In the genomic region with DNA sequence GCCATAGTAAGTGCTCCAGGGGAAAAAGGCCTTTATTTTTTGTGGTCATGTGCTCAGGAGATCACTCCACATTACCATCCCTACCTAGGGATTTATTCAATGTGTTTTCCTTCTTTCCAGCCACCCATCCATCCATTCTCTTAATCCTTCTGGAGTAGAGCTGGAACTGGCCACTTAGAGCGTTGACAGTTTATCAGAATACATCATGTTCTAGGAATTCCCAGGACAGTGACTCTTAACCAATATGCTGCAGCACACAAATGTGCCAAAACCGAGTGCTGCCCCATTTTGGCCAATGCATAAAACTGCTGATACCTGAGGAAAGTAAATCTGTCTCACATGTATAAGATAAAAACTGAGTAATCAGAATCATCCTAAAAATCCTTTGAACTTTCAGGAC, we compare ENCODE assay signal across 17 cellular contexts.
"Had no signal": no experiment of that assay in that cellular context is flagged by ENCODE, and none has a peak within 500 bp of the region (broad histone marks: within the 10 kb centered on the region; RNA-seq: fewer than 3 reads in every experiment).

No MANE protein-coding gene starts in this region.

- H3K4me3 Mint-ChIP-seq: naive thymus-derived CD8-positive, alpha-beta T cell had no signal

- H3K27me3 ChIP-seq: colonic mucosa, gastrocnemius medialis, left lung, neutrophil, stomach, transverse colon had no signal

- H3K4me1 ChIP-seq: colonic mucosa, left lung, stomach had no signal

- H3K4me3 ChIP-seq: colonic mucosa, gastrocnemius medialis, left lung, lung, mucosa of descending colon, stomach, thoracic aorta, transverse colon had no signal

- H3K36me3 ChIP-seq: colonic mucosa, thoracic aorta, transverse colon had no signal

- DNase-seq: colonic mucosa; dermis blood vessel endothelial cell; erythroblast; gastrocnemius medialis; islet precursor cell; left lung; mucosa of descending colon; naive thymus-derived CD8-positive, alpha-beta T cell; small intestine; stimulated activated CD4-positive, alpha-beta T cell treated with anti-CD3 and anti-CD28 coated beads, Interleukin-12 subunit alpha, Interleukin-12 subunit beta, amount 100 ng/mL, for 4 hours; stimulated activated naive CD4-positive, alpha-beta T cell; stomach; substantia nigra; transverse colon had no signal

- H3K27ac ChIP-seq: colonic mucosa, gastrocnemius medialis, left lung, neutrophil, stomach, thoracic aorta, transverse colon had no signal

- H3K9me3 ChIP-seq: colonic mucosa, gastrocnemius medialis, left lung, mucosa of descending colon, neutrophil, stomach, thoracic aorta, transverse colon had no signal

- H3K27me3 Mint-ChIP-seq: naive thymus-derived CD8-positive, alpha-beta T cell had no signal
